In genomic region chr4:169270156-169270809, GRCh38 we compare ENCODE assay signal across 8 cellular contexts. TPM values are rescaled to one million over a fixed set of nuclear protein-coding genes. Genes with fewer than 3 reads are reported as not detected.
DNase-seq lines count a peak whose midpoint lies in the region; ATAC-seq and TF ChIP-seq lines count a peak whose summit lies in the region.

No MANE protein-coding gene starts in this region.

- H3K27ac ChIP-seq in ovary: peak overlapping the region; percentile 72 to 95

- TF ChIP-seq EP300 in ovary (IDR thresholded peaks at IDR 0.05): no peak

- peak overlapping the region; percentile 75 for H3K4me3 Mint-ChIP-seq in activated naive CD8-positive, alpha-beta T cell treated with anti-CD3 and anti-CD28 coated beads for 36 hours

- H3K27me3 Mint-ChIP-seq in activated naive CD8-positive, alpha-beta T cell treated with anti-CD3 and anti-CD28 coated beads for 36 hours: peaks cover 72% of the 10 kb centered on the region

- H3K4me1 ChIP-seq in ovary (ENCODE audit: insufficient read depth): peaks cover 14% of the 10 kb centered on the region

- H3K9me3 Mint-ChIP-seq in activated naive CD8-positive, alpha-beta T cell treated with anti-CD3 and anti-CD28 coated beads for 36 hours: no peaks in the 10 kb centered on the region

- H3K4me3 ChIP-seq in BJ (ENCODE audit: low read depth, low read length) (peak overlapping the region; percentile 98), ovary (peak overlapping the region; percentile 93)

- 0 to 1% (median 1%) methylated on average over 49 to 56 of the region's 56 CpGs for WGBS in ovary, 3 donors

- DNase-seq in BJ (ENCODE audit: low read depth) (no peak), NCI-H2171 (lab: John Stamatoyannopoulos, UW) (peak; percentile 39), cardiac septum (ENCODE audit: low spot score) (peak; percentile 87), ovary (peak in 4 of 5 donors; percentile 58 to 68 (median 65)), cerebellar cortex (ENCODE audit: low spot score) (no peak)
- peak; percentile 41 for DNase-seq in activated naive CD8-positive, alpha-beta T cell treated with anti-CD3 and anti-CD28 coated beads for 36 hours

- H3K4me1 Mint-ChIP-seq in activated naive CD8-positive, alpha-beta T cell treated with anti-CD3 and anti-CD28 coated beads for 36 hours: peaks cover 6% of the 10 kb centered on the region

- intact Hi-C loops in cardiac septum (cut with DNase I): loop anchor here (5.0 kb wide), 3 partner anchors 208 to 258 kb away; partner anchors contain the start of gene CBR4
- intact Hi-C loops in ovary (cut with DNase I): loop anchor here in 2 of 4 donors (5.0 to 10.0 kb wide), 2 partner anchors 255 to 258 kb away; partner anchors contain the start of gene CBR4 (in 2 of the 2)

- H3K27ac Mint-ChIP-seq in activated naive CD8-positive, alpha-beta T cell treated with anti-CD3 and anti-CD28 coated beads for 36 hours: no peak overlapping the region

- ATAC-seq in GM18508 (IDR thresholded peaks at IDR 0.05; ENCODE audit: insufficient read depth, unreplicated experiment) (peak; percentile 31), HG02885 (IDR thresholded peaks at IDR 0.05; ENCODE audit: poor library complexity, unreplicated experiment) (peak; percentile 52)

- POLR2A ChIA-PET in BJ (lab: Charles Lee): interaction anchor here (0.6 to 0.9 kb wide), 2 partner anchors 127 to 152 kb away, joined by 3 to 4 read pairs; no protein-coding TSS in a partner anchor

- H3K9me3 ChIP-seq in ovary: no peaks in the 10 kb centered on the region

- TF ChIP-seq POLR2A in ovary (IDR thresholded peaks at IDR 0.05): no peak

- H3K36me3 ChIP-seq in BJ (ENCODE audit: control insufficient read depth, insufficient read depth, low read length) (no peaks in the 10 kb centered on the region), ovary (no peaks in the 10 kb centered on the region)

- CTCF ChIA-PET in BJ (lab: Yijun Ruan, JAX): interaction anchor here (0.8 to 1.4 kb wide), 3 partner anchors 68 to 123 kb away, joined by 3 to 4 read pairs (median 3); no protein-coding TSS in a partner anchor

- H3K27me3 ChIP-seq in BJ (ENCODE audit: control insufficient read depth, insufficient read depth, low read length): no peaks in the 10 kb centered on the region
- H3K27me3 ChIP-seq in ovary: no peaks in the 10 kb centered on the region

- no peaks in the 10 kb centered on the region for H3K36me3 Mint-ChIP-seq in activated naive CD8-positive, alpha-beta T cell treated with anti-CD3 and anti-CD28 coated beads for 36 hours

- TF ChIP-seq CTCF in BJ (IDR thresholded peaks at IDR 0.05; ENCODE audit: insufficient read depth, low read depth, low read length): no peak
- TF ChIP-seq CTCF in ovary (IDR thresholded peaks at IDR 0.05): no peak

RNA-seq across cellular contexts. Expression of gene SH3RF1, which starts 0.5 kb away (rescaled TPM):
- polyA plus RNA-seq in BJ (2011; rRNA removed) (20.0 and 38.8 TPM in 2 replicates), ovary (10 to 100 TPM in 1 of 2 donors, 1 to 10 TPM in 1; 8.2 to 10.0 TPM)
- polyA minus RNA-seq in BJ (2011; rRNA and poly(A)+ RNA removed): 82.0 and 103 TPM in 2 replicates
- total RNA-seq in activated naive CD8-positive, alpha-beta T cell treated with anti-CD3 and anti-CD28 coated beads for 36 hours: under 1 TPM; 0.54 to 0.87 TPM
- total RNA-seq in cardiac septum (15.6 TPM), ovary (10 to 100 TPM; 18.7 to 32.6 (median 22.4) TPM)

Comparison
In these comparisons a context has a peak if more than half of its experiments do, and no peak if none do; other contexts are left out.
1. DNase-seq: peak in NCI-H2171 (single experiment), activated naive CD8-positive, alpha-beta T cell treated with anti-CD3 and anti-CD28 coated beads for 36 hours (single experiment), cardiac septum (single experiment) and ovary (4 of 5); none in BJ (single experiment) and cerebellar cortex (single experiment).